In the genomic region with DNA sequence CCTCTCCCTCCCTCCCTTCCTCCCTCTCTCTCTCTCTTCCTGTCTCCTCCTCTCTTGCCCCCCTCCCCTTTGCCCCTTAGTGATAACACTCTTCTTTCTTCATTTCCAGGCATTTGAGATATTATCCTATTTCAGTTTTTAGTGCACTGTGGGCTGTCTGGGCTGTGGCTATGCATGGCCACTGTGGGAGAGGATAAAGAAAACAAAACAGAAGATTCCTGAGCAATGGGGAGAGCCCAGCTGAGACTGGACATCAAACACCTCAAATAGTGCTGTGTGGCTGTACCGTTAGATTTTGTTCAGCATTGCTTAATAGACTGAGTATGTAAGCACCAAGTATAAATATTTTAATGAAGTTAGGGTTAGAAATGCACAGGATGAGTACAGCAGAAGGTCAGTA, we compare ENCODE assay signal across 20 cellular contexts.
"Had no signal": no experiment of that assay in that cellular context is flagged by ENCODE, and none has a peak within 500 bp of the region (broad histone marks: within the 10 kb centered on the region; RNA-seq: fewer than 3 reads in every experiment).

No MANE protein-coding gene starts in this region.

- H3K36me3 ChIP-seq: adrenal gland, colonic mucosa, lower lobe of right lung, sigmoid colon, transverse colon, uterus had no signal

- H3K27me3 ChIP-seq: adrenal gland, colonic mucosa, sigmoid colon, transverse colon, uterus had no signal

- DNase-seq: activated CD4-positive, CD25-positive, alpha-beta regulatory T cell treated with anti-CD3 and anti-CD28 coated beads, Interleukin-2, amount 50 U/mL, for 72 hours; activated CD8-positive, alpha-beta memory T cell treated with anti-CD3 and anti-CD28 coated beads for 24 hours; activated effector memory CD4-positive, alpha-beta T cell treated with anti-CD3 and anti-CD28 coated beads, Interleukin-2, amount 50 U/mL, for 16 hours; activated T-cell treated with anti-CD3 and anti-CD28 coated beads, Interleukin-2, amount 50 U/mL, for 72 hours; adrenal gland; colonic mucosa; endodermal cell; immature natural killer cell; lower lobe of right lung; natural killer cell; posterior cingulate gyrus; sigmoid colon; stimulated activated CD4-positive, alpha-beta T cell treated with anti-CD3 and anti-CD28 coated beads, Interleukin-12 subunit alpha, Interleukin-12 subunit beta, amount 100 ng/mL, for 4 hours; stimulated activated CD4-positive, alpha-beta T cell treated with anti-CD3 and anti-CD28 coated beads, Interleukin-2, amount 100 ng/mL, for 24 hours; stimulated activated naive CD4-positive, alpha-beta T cell treated with Interleukin-2 at 50 U/mL for 16 hours; T-helper 2 cell; transverse colon; uterus had no signal

- H3K4me1 ChIP-seq: adrenal gland, colonic mucosa, lower lobe of right lung, sigmoid colon, transverse colon, uterus had no signal

- H3K9me3 ChIP-seq: adrenal gland, colonic mucosa, lower lobe of right lung, sigmoid colon, transverse colon, uterus had no signal

- H3K4me3 ChIP-seq: adrenal gland, colonic mucosa, lower lobe of right lung, sigmoid colon, transverse colon, uterus had no signal

- H3K27ac ChIP-seq: adrenal gland, colonic mucosa, epithelial cell of prostate, lower lobe of right lung, sigmoid colon, transverse colon, uterus, VCaP had no signal

- ATAC-seq: activated T-cell treated with anti-CD3 and anti-CD28 coated beads, Interleukin-2, amount 50 U/mL, for 72 hours; lower lobe of right lung; natural killer cell had no signal
